Comparison of ENCODE assay signal across 14 cellular contexts in genomic region chrX:7191681-7192110, GRCh38. TPM values are rescaled to one million over a fixed set of nuclear protein-coding genes. Genes with fewer than 3 reads are reported as not detected.
DNase-seq lines count a peak whose midpoint lies in the region; ATAC-seq, FAIRE-seq and TF ChIP-seq lines count a peak whose summit lies in the region.
"Had no signal": no experiment of that assay in that cellular context is flagged by ENCODE, and none has a peak within 500 bp of the region (broad histone marks: within the 10 kb centered on the region; RNA-seq: fewer than 3 reads in every experiment).

No MANE protein-coding gene starts in this region.

- H3K27me3 Mint-ChIP-seq in Caco-2 (ENCODE audit: insufficient read depth, unreplicated experiment): no peaks in the 10 kb centered on the region
- no peaks in the 10 kb centered on the region for H3K27me3 Mint-ChIP-seq in glutamatergic neuron (ENCODE audit: unreplicated experiment)
- H3K27me3 Mint-ChIP-seq: activated naive CD8-positive, alpha-beta T cell treated with anti-CD3 and anti-CD28 coated beads for 36 hours; CD4-positive, CD25-positive, alpha-beta regulatory T cell; T-cell had no signal

- no peak overlapping the region for H3K4me3 Mint-ChIP-seq in Caco-2 (ENCODE audit: unreplicated experiment)
- H3K4me3 Mint-ChIP-seq in glutamatergic neuron (ENCODE audit: unreplicated experiment): no peak overlapping the region
- H3K4me3 Mint-ChIP-seq: activated naive CD8-positive, alpha-beta T cell treated with anti-CD3 and anti-CD28 coated beads for 36 hours; CD4-positive, CD25-positive, alpha-beta regulatory T cell; T-cell had no signal

- H3K9me3 ChIP-seq in Caco-2: no peaks in the 10 kb centered on the region
- H3K9me3 ChIP-seq in PC-9 (ENCODE audit: insufficient read depth, low read depth): no peaks in the 10 kb centered on the region
- H3K9me3 ChIP-seq in small intestine (ENCODE audit: control insufficient read depth, low read depth): no peaks in the 10 kb centered on the region
- H3K9me3 ChIP-seq in MG63: no peaks in the 10 kb centered on the region

- no peaks in the 10 kb centered on the region for H3K36me3 Mint-ChIP-seq in Caco-2 (ENCODE audit: insufficient read depth, unreplicated experiment)
- peaks cover 4% of the 10 kb centered on the region for H3K36me3 Mint-ChIP-seq in glutamatergic neuron (ENCODE audit: unreplicated experiment)
- H3K36me3 Mint-ChIP-seq: activated naive CD8-positive, alpha-beta T cell treated with anti-CD3 and anti-CD28 coated beads for 36 hours; T-cell had no signal

- H3K4me1 ChIP-seq in Caco-2 (no peaks in the 10 kb centered on the region), PC-9 (replicated peaks; ENCODE audit: insufficient read depth) (no peaks in the 10 kb centered on the region), small intestine (ENCODE audit: control insufficient read depth in 2 of 2, insufficient read depth in 1 of 2, low read depth in 1 of 2, low read length in 1 of 2) (no peaks in the 10 kb centered on the region)

- POLR2A ChIA-PET in Caco-2 (lab: Charles Lee): no interaction called here
- POLR2A ChIA-PET in PC-9 (lab: Charles Lee; ENCODE audit: unreplicated experiment): no interaction called here

- H3K36me3 ChIP-seq in Caco-2 (ENCODE audit: control insufficient read depth, insufficient read depth, low read length) (no peaks in the 10 kb centered on the region), PC-9 (ENCODE audit: low read depth) (no peaks in the 10 kb centered on the region), small intestine (ENCODE audit: control insufficient read depth in 2 of 2, insufficient read depth in 2 of 2, low read length in 2 of 2) (no peaks in the 10 kb centered on the region), MG63 (no peaks in the 10 kb centered on the region)

- peak; percentile 54 for ATAC-seq in GM19328 (IDR thresholded peaks at IDR 0.05; ENCODE audit: unreplicated experiment)
- ATAC-seq: T-cell had no signal

- CTCF ChIA-PET in Caco-2 (lab: Charles Lee): interaction anchor here (1.2 to 1.3 kb wide), 2 partner anchors 27 to 59 kb away, joined by 4 to 6 read pairs; no protein-coding TSS in a partner anchor
- CTCF ChIA-PET in PC-9 (lab: Charles Lee): interaction anchor here (0.6 kb wide), 1 partner anchor 108 kb away, joined by 3 read pairs; no protein-coding TSS in a partner anchor

- no peak overlapping the region for H2AFZ ChIP-seq in PC-9

- H3K4me3 ChIP-seq in Caco-2 (ENCODE audit: low read depth, low read length) (no peak overlapping the region), PC-9 (no peak overlapping the region), small intestine (ENCODE audit: low read depth in 1 of 2, low read length in 2 of 2) (no peak overlapping the region), MG63 (no peak overlapping the region)

- no peaks in the 10 kb centered on the region for H3K27me3 ChIP-seq in Caco-2 (replicated peaks; ENCODE audit: control insufficient read depth, insufficient read depth, low read length)
- no peaks in the 10 kb centered on the region for H3K27me3 ChIP-seq in PC-9 (ENCODE audit: insufficient read depth, low read depth)
- no peaks in the 10 kb centered on the region for H3K27me3 ChIP-seq in small intestine (ENCODE audit: control insufficient read depth in 2 of 2, insufficient read depth in 2 of 2, low read length in 2 of 2)
- no peaks in the 10 kb centered on the region for H3K27me3 ChIP-seq in MG63

- TF ChIP-seq CTCF in Caco-2 (IDR thresholded peaks at IDR 0.05; ENCODE audit: insufficient read depth in 1 of 2, low read depth in 1 of 2, low read length in 1 of 2, severe bottlenecking in 1 of 2, unreplicated experiment in 1 of 2) (peak in 1 of 2 experiments; percentile 4), PC-9 (conservative IDR thresholded peaks at IDR 0.05) (peak; percentile 59; the same call in 1 of the 2 replicates), glutamatergic neuron (IDR thresholded peaks at IDR 0.05; ENCODE audit: partially characterized antibody, unreplicated experiment) (peak; percentile 24)

- BruUV-seq in Caco-2 (replicated peaks; lab: Mats Ljungman, UMichigan) (no TSS peak), PC-9 (replicated peaks; lab: Mats Ljungman, UMichigan) (no TSS peak)

- peak; percentile 14 to 36 for DNase-seq in Caco-2
- no peak for DNase-seq in PC-9
- no peak for DNase-seq in glutamatergic neuron
- DNase-seq in small intestine: no peak
- no peak for DNase-seq in D341Med (ENCODE audit: low spot score)
- DNase-seq in MG63: no peak
- DNase-seq in hippocampal formation (lab: John Stamatoyannopoulos, UW): no peak
- DNase-seq: activated naive CD8-positive, alpha-beta T cell treated with anti-CD3 and anti-CD28 coated beads for 36 hours; KBM-7; midbrain; NCI-H446 treated with DMSO at 0.1 percent for 48 hours; T-cell had no signal

- no peaks in the 10 kb centered on the region for H3K79me2 ChIP-seq in PC-9 (ENCODE audit: low read depth)

- H3K27ac ChIP-seq in PC-9 (no peak overlapping the region), small intestine (ENCODE audit: low read depth in 1 of 2, low read length in 1 of 2) (no peak overlapping the region)

- peaks cover 9% of the 10 kb centered on the region for H3K9me3 Mint-ChIP-seq in Caco-2 (ENCODE audit: unreplicated experiment)
- H3K9me3 Mint-ChIP-seq in glutamatergic neuron (ENCODE audit: unreplicated experiment): no peaks in the 10 kb centered on the region
- H3K9me3 Mint-ChIP-seq: activated naive CD8-positive, alpha-beta T cell treated with anti-CD3 and anti-CD28 coated beads for 36 hours; CD4-positive, CD25-positive, alpha-beta regulatory T cell; T-cell had no signal

- no peaks in the 10 kb centered on the region for H3K9me2 ChIP-seq in PC-9 (ENCODE audit: insufficient read depth)

- FAIRE-seq in small intestine (lab: Jason Lieb, UNC): no peak

- intact Hi-C loops in Caco-2 (cut with micrococcal nuclease; ENCODE audit: unreplicated experiment): no loop called here
- intact Hi-C loops in PC-9 (cut with micrococcal nuclease; ENCODE audit: unreplicated experiment): no loop called here

- H3F3A ChIP-seq in PC-9 (ENCODE audit: insufficient read depth, low read depth): no peaks in the 10 kb centered on the region

- H3K4me1 Mint-ChIP-seq in Caco-2 (ENCODE audit: low read depth, unreplicated experiment) (peaks cover under 1% of the 10 kb centered on the region), glutamatergic neuron (ENCODE audit: low read depth, unreplicated experiment) (peaks cover 3% of the 10 kb centered on the region)
- H3K4me1 Mint-ChIP-seq: activated naive CD8-positive, alpha-beta T cell treated with anti-CD3 and anti-CD28 coated beads for 36 hours; CD4-positive, CD25-positive, alpha-beta regulatory T cell; T-cell had no signal

- WGBS in small intestine, 3 donors: 82 to 96% (median 89%) methylated on average over 2 of the region's 2 CpGs

- no peaks in the 10 kb centered on the region for H4K20me1 ChIP-seq in PC-9 (ENCODE audit: insufficient read depth)

- H3K27ac Mint-ChIP-seq in Caco-2 (ENCODE audit: unreplicated experiment): no peak overlapping the region
- no peak overlapping the region for H3K27ac Mint-ChIP-seq in glutamatergic neuron (ENCODE audit: unreplicated experiment)
- H3K27ac Mint-ChIP-seq: activated naive CD8-positive, alpha-beta T cell treated with anti-CD3 and anti-CD28 coated beads for 36 hours; CD4-positive, CD25-positive, alpha-beta regulatory T cell; T-cell had no signal

- H3K4me2 ChIP-seq in PC-9: no peak overlapping the region

RNA-seq across cellular contexts. Expression of gene PUDP, which starts 43.7 kb away (rescaled TPM):
- total RNA-seq in Caco-2 (2022) (54.3 and 57.5 TPM in 2 replicates), PC-9 (2021) (22.6 and 24.9 TPM in 2 replicates), glutamatergic neuron (ENCODE audit: unreplicated experiment) (22.7 TPM)
- polyA plus RNA-seq in small intestine: 10 to 100 TPM; 16.3 to 20.3 (median 16.8) TPM
- total RNA-seq in MG63 (2014; rRNA removed; shearing (Covaris generic); ENCODE audit: low replicate concordance): 4.0 and 4.9 TPM in 2 replicates

RNA-seq across cellular contexts. Expression of gene STS, which starts 44.2 kb away (rescaled TPM):
- total RNA-seq in Caco-2 (2022) (49.1 and 70.0 TPM in 2 replicates), PC-9 (2021) (2.2 and 3.3 TPM in 2 replicates), glutamatergic neuron (ENCODE audit: unreplicated experiment) (7.2 TPM)
- polyA plus RNA-seq in small intestine: 1 to 10 TPM in 2 of 3 donors, under 1 TPM in 1; 0.67 to 3.4 (median 1.4) TPM
- 0.72 and 1.2 TPM in 2 replicates for total RNA-seq in MG63 (2014; rRNA removed; shearing (Covaris generic); ENCODE audit: low replicate concordance)

Comparison
In these comparisons a context has a peak if more than half of its experiments do, and no peak if none do; other contexts are left out.
1. DNase-seq: peak in Caco-2 (2 of 2); none in PC-9 (0 of 2), glutamatergic neuron (single experiment), small intestine (single experiment), D341Med (single experiment), MG63 (single experiment) and hippocampal formation (0 of 2).